8 cellular contexts compared by ENCODE assay signal in the genomic region with DNA sequence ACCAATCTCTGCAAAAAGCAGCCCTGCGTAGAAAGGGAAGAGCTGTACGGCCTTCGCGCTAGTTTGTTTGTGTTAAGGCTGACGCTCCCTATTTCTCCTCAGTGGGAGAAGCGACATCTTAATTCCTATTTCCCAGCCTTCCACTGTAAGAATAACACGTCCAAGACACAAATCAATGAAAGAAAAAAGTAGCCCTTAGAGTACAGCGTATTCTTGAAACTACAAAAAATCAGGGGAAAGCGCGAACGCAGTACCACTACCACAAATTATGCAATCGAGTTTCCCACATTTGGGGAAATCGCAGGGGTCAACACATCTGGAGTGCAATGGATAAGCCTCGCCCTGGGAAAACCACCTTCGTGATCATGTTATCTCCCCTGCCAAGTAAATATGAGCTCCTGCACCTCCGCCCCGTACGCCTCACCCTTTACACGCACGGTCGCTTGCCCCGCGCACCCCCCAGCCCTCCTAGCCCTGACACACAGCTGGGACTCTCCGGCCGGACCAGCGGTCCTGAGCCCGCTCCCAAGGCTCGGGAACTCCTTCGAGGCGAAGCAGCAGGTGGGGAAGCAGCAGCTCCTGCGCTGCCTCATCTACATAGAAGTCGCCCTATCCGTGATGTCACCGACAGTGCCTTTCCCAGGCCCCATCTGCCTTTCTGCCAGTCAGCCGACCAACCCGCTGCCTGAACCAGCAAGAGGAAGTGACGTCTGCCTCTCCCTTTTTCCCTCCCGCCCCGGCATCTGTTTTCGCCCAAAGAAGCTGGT.
DNase-seq lines count a peak whose midpoint lies in the region; ATAC-seq and TF ChIP-seq lines count a peak whose summit lies in the region.

No MANE protein-coding gene starts in this region.

- peak overlapping the region; percentile 99 for H3K27ac Mint-ChIP-seq in nephron progenitor cell

- H3K9me3 ChIP-seq in RWPE2 (ENCODE audit: severe bottlenecking): no peaks in the 10 kb centered on the region

- no peaks in the 10 kb centered on the region for H3K27me3 ChIP-seq in RWPE2 (ENCODE audit: insufficient read depth, poor library complexity, severe bottlenecking)

- H3K4me3 ChIP-seq in RWPE2 (ENCODE audit: severe bottlenecking): peak overlapping the region; percentile 29
- H3K4me3 ChIP-seq in foreskin fibroblast (ENCODE audit: low read depth in 1 of 2, low read length in 2 of 2): peak overlapping the region; percentile 47 to 58

- no peaks in the 10 kb centered on the region for H3K36me3 Mint-ChIP-seq in nephron progenitor cell (ENCODE audit: low read depth)

- H3K4me1 Mint-ChIP-seq in nephron progenitor cell: peaks cover 50% of the 10 kb centered on the region

- peaks cover 25% of the 10 kb centered on the region for H3K27me3 Mint-ChIP-seq in nephron progenitor cell (ENCODE audit: low read depth, poor library complexity)

- peak; percentile 81 for ATAC-seq in GM18502 (IDR thresholded peaks at IDR 0.05; ENCODE audit: poor library complexity, unreplicated experiment)
- peak; percentile 65 for ATAC-seq in HG03457 (IDR thresholded peaks at IDR 0.05; ENCODE audit: unreplicated experiment)
- peak; percentile 58 for ATAC-seq in RWPE2 (ENCODE audit: low read depth)

- peak overlapping the region; percentile 18 for H3K27ac ChIP-seq in RWPE2 (ENCODE audit: poor library complexity, severe bottlenecking)

- TF ChIP-seq CTCF in RWPE2 (IDR thresholded peaks at IDR 0.05; ENCODE audit: poor library complexity, severe bottlenecking): no peak
- TF ChIP-seq CTCF in foreskin fibroblast (IDR thresholded peaks at IDR 0.05; ENCODE audit: low read depth, low read length): no peak
- no peak for TF ChIP-seq CTCF in nephron progenitor cell (IDR thresholded peaks at IDR 0.05)

- peaks cover 5% of the 10 kb centered on the region for H3K4me1 ChIP-seq in RWPE2 (ENCODE audit: insufficient read depth, poor library complexity, severe bottlenecking)

- H3K4me3 Mint-ChIP-seq in nephron progenitor cell: peak overlapping the region; percentile 82

- no peaks in the 10 kb centered on the region for H3K36me3 ChIP-seq in RWPE2 (ENCODE audit: low read depth)

- DNase-seq in RWPE2 (ENCODE audit: low spot score) (peak; percentile 77), foreskin fibroblast (peak; percentile 86 to 94), nephron progenitor cell (peak; percentile 71), AML-193 (lab: John Stamatoyannopoulos, UW) (no peak)
- DNase-seq in activated gamma-delta T cell treated with anti-CD3 and anti-CD28 coated beads, Interleukin-2, amount 50 U/mL, for 16 hours (ENCODE audit: low read depth): peak; percentile 79
- peak; percentile 89 for DNase-seq in stimulated activated naive CD4-positive, alpha-beta T cell treated with Interleukin-2 at 50 U/mL for 16 hours (lab: John Stamatoyannopoulos, UW)

- peaks cover 29% of the 10 kb centered on the region for H3K9me3 Mint-ChIP-seq in nephron progenitor cell

Comparison
In these comparisons a context has a peak if more than half of its experiments do, and no peak if none do; other contexts are left out.
1. DNase-seq: peak in RWPE2 (single experiment), activated gamma-delta T cell treated with anti-CD3 and anti-CD28 coated beads, Interleukin-2, amount 50 U/mL, for 16 hours (single experiment), foreskin fibroblast (2 of 2), nephron progenitor cell (single experiment) and stimulated activated naive CD4-positive, alpha-beta T cell treated with Interleukin-2 at 50 U/mL for 16 hours (single experiment); none in AML-193 (0 of 2).
2. Peak in every context shown above with its lines, with median percentiles within 50 percentile points of each other: ATAC-seq.